In genomic region chr4:158715787-158716186, GRCh38 we compare ENCODE assay signal across 29 cellular contexts.
"Had no signal": no experiment of that assay in that cellular context is flagged by ENCODE, and none has a peak within 500 bp of the region (broad histone marks: within the 10 kb centered on the region; RNA-seq: fewer than 3 reads in every experiment).

No MANE protein-coding gene starts in this region.

- H3K27me3 Mint-ChIP-seq: activated CD4-positive, alpha-beta memory T cell treated with anti-CD3 and anti-CD28 coated beads for 36 hours; activated CD4-positive, alpha-beta T cell treated with anti-CD3 and anti-CD28 coated beads for 36 hours had no signal

- DNase-seq: activated CD4-positive, alpha-beta memory T cell treated with anti-CD3 and anti-CD28 coated beads for 36 hours; activated CD4-positive, alpha-beta T cell treated with anti-CD3 and anti-CD28 coated beads for 36 hours; activated CD4-positive, alpha-beta T cell treated with anti-CD3 and anti-CD28 coated beads, Interleukin-2, amount 50 U/mL, for 1 hour; activated gamma-delta T cell; activated naive CD4-positive, alpha-beta T cell treated with anti-CD3 and anti-CD28 coated beads for 36 hours; amniotic stem cell; aorta; brain microvascular endothelial cell; central memory CD4-positive, alpha-beta T cell; Kasumi-1; KG1; MM.1S; NCI-H1105; NCI-H1436; NCI-H1694 treated with DMSO at 0.1 percent for 48 hours; NCI-H2029; NCI-H345; NCI-H524 treated with DMSO at 0.1 percent for 48 hours; Peyer's patch; RPMI8226; SHP77 treated with DMSO at 0.1 percent for 48 hours; SK-N-SH had no signal

- H3K4me3 Mint-ChIP-seq: activated CD4-positive, alpha-beta memory T cell treated with anti-CD3 and anti-CD28 coated beads for 36 hours; activated CD4-positive, alpha-beta T cell treated with anti-CD3 and anti-CD28 coated beads for 36 hours; activated naive CD4-positive, alpha-beta T cell treated with anti-CD3 and anti-CD28 coated beads for 36 hours; T-helper 1 cell treated with Interleukin-12 subunit alpha and Interleukin-12 subunit beta and Interleukin-4 antibody, amounts not matched to agents 30 μg/mL and 1 μg/mL, for 36 hours; T-helper 2 cell treated with Interferon-gamma antibody and Interleukin-4, amounts not matched to agents 5 μg/mL and 100 μg/mL, for 36 hours; WTC11 had no signal

- H3K27ac ChIP-seq: brain microvascular endothelial cell, Peyer's patch, SJSA1 had no signal

- H3K4me2 ChIP-seq: SK-N-SH had no signal

- H3K4me3 ChIP-seq: Peyer's patch, SJSA1 had no signal

- H3K4me1 Mint-ChIP-seq: WTC11 had no signal

- H3K9me2 ChIP-seq: SK-N-SH had no signal

- H3K9me3 Mint-ChIP-seq: activated CD4-positive, alpha-beta memory T cell treated with anti-CD3 and anti-CD28 coated beads for 36 hours; activated naive CD4-positive, alpha-beta T cell treated with anti-CD3 and anti-CD28 coated beads for 36 hours; activated naive CD4-positive, alpha-beta T cell treated with anti-CD3 and anti-CD28 coated beads, Interleukin-2, amount 50 U/mL, for 72 hours; activated T-helper 2 cell treated with anti-CD3 and anti-CD28 coated beads, Interferon-gamma antibody, Interleukin-2, Interleukin-4, amounts not matched to agents 10 μg/mL and 5 μg/mL and 100 μg/mL, durations not matched to agents 14 hours and 24 hours and 36 hours; T-helper 1 cell treated with Interleukin-12 subunit alpha and Interleukin-12 subunit beta and Interleukin-4 antibody, amounts not matched to agents 30 μg/mL and 1 μg/mL, for 36 hours; T-helper 2 cell treated with Interferon-gamma antibody and Interleukin-4, amounts not matched to agents 5 μg/mL and 100 μg/mL, for 36 hours; WTC11 had no signal

- H3K9ac ChIP-seq: SK-N-SH had no signal

- H3K9me3 ChIP-seq: Peyer's patch, SJSA1, SK-N-SH had no signal

- H3K27me3 ChIP-seq: brain microvascular endothelial cell, Peyer's patch, SJSA1 had no signal

- H3K4me1 ChIP-seq: Peyer's patch, SJSA1 had no signal

- H3K27ac Mint-ChIP-seq: activated CD4-positive, alpha-beta memory T cell treated with anti-CD3 and anti-CD28 coated beads for 36 hours; activated CD4-positive, alpha-beta T cell treated with anti-CD3 and anti-CD28 coated beads for 36 hours; activated naive CD4-positive, alpha-beta T cell treated with anti-CD3 and anti-CD28 coated beads for 36 hours; activated naive CD4-positive, alpha-beta T cell treated with anti-CD3 and anti-CD28 coated beads, Interleukin-2, amount 50 U/mL, for 72 hours; activated T-helper 2 cell treated with anti-CD3 and anti-CD28 coated beads, Interferon-gamma antibody, Interleukin-2, Interleukin-4, amounts not matched to agents 10 μg/mL and 5 μg/mL and 100 μg/mL, durations not matched to agents 14 hours and 24 hours and 36 hours; T-helper 1 cell treated with Interleukin-12 subunit alpha and Interleukin-12 subunit beta and Interleukin-4 antibody, amounts not matched to agents 30 μg/mL and 1 μg/mL, for 36 hours; T-helper 2 cell treated with Interferon-gamma antibody and Interleukin-4, amounts not matched to agents 5 μg/mL and 100 μg/mL, for 36 hours; WTC11 had no signal

- ATAC-seq: activated CD4-positive, alpha-beta T cell treated with anti-CD3 and anti-CD28 coated beads for 36 hours; activated CD4-positive, CD25-positive, alpha-beta regulatory T cell treated with anti-CD3 and anti-CD28 coated beads, Interleukin-2, amount 50 U/mL, for 24 hours; activated naive CD4-positive, alpha-beta T cell treated with anti-CD3 and anti-CD28 coated beads, Interleukin-2, amount 50 U/mL, for 72 hours; WTC11 had no signal
